10 cellular contexts compared by ENCODE assay signal in the genomic region with DNA sequence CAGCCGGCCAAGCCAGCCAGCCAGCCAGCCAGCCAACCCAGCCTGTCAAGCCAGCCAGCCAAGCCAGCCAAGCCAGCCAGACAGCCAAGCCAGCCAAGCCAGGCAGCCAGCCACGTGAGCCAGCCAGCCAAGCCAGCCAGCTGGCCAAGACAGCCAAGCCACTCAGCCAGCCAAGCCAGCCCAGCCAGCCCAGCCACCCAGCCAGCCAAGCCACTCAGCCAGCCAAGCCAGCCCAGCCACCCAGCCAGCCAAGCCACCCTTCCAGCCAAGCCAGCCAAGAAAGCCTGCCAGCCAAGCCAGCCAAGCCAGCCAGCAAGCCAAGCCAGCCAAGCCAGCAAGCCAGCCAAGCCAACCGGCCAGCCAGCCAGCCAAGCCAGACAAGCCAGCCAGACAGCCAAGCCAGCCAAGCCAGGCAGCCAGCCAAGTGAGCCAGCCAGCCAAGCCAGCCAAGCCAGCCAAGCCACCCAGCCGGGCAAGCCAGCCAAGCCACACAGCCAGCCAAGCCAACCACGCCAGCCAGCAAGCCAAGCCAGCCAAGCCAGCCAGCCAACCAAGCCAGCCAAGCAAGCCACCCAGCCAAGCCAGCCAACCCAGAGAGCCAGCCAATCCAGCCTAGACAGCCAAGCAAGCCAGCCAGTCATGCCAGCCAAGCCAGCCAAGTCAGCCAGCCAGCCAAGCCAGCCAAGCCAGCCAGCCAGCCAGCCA.
DNase-seq lines count a peak whose midpoint lies in the region; ATAC-seq, FAIRE-seq and TF ChIP-seq lines count a peak whose summit lies in the region.
"Had no signal": no experiment of that assay in that cellular context is flagged by ENCODE, and none has a peak within 500 bp of the region (broad histone marks: within the 10 kb centered on the region; RNA-seq: fewer than 3 reads in every experiment).

No MANE protein-coding gene starts in this region.

- H3K79me1 ChIP-seq in H9 (ENCODE audit: insufficient read depth, low read depth, low read length, poor library complexity, severe bottlenecking) = no peaks in the 10 kb centered on the region

- H2BK15ac ChIP-seq in H9 (ENCODE audit: low read depth, low read length) = peak overlapping the region; percentile 94; the same call in 1 of the 2 replicates

- H3K27ac Mint-ChIP-seq in H9 = no peak overlapping the region
- no peak overlapping the region for H3K27ac Mint-ChIP-seq in stimulated activated naive CD8-positive, alpha-beta T cell treated with anti-CD3 and anti-CD28 coated beads, Interleukin-15, amount 100 ng/mL, for 72 hours

- no peak overlapping the region for H3K4me3 ChIP-seq in hepatocyte

- FAIRE-seq in GM12891 (lab: Jason Lieb, UNC) = no peak

- H3K9me3 Mint-ChIP-seq in H9 = peaks cover 9% of the 10 kb centered on the region in 2 experiments
- H3K9me3 Mint-ChIP-seq in stimulated activated naive CD8-positive, alpha-beta T cell treated with anti-CD3 and anti-CD28 coated beads, Interleukin-15, amount 100 ng/mL, for 72 hours = peaks cover 0 to 3% of the 10 kb centered on the region in 2 donors

- H2AFZ ChIP-seq in H9 (ENCODE audit: low read length) = no peak overlapping the region
- H2AFZ ChIP-seq in hepatocyte = no peak overlapping the region

- no peak overlapping the region for H2BK12ac ChIP-seq in H9 (ENCODE audit: insufficient read length, low read depth, low read length)

- H3K23ac ChIP-seq in H9 (ENCODE audit: insufficient read length, low read depth, low read length) = no peak overlapping the region

- H4K91ac ChIP-seq in H9 (ENCODE audit: insufficient read length, low read depth, low read length) = no peak overlapping the region

- H3K79me2 ChIP-seq in H9 (ENCODE audit: insufficient read depth, low read length) (no peaks in the 10 kb centered on the region), hepatocyte (no peaks in the 10 kb centered on the region)

- H3K9me2 ChIP-seq in hepatocyte (replicated peaks; ENCODE audit: insufficient read depth) = no peaks in the 10 kb centered on the region

- no peak overlapping the region for H3T11ph ChIP-seq in H9 (ENCODE audit: low read length)

- no peak overlapping the region for H3K4me2 ChIP-seq in H9 (ENCODE audit: insufficient read depth, insufficient read length, low read length)
- no peak overlapping the region for H3K4me2 ChIP-seq in hepatocyte

- no peak overlapping the region for H2BK120ac ChIP-seq in H9 (ENCODE audit: low read depth, low read length, poor library complexity, severe bottlenecking)

- ATAC-seq in stimulated activated naive CD8-positive, alpha-beta T cell treated with anti-CD3 and anti-CD28 coated beads, Interleukin-15, amount 100 ng/mL, for 72 hours = no peak
- ATAC-seq in GM19455 (IDR thresholded peaks at IDR 0.05; ENCODE audit: unreplicated experiment) = no peak

- no peaks in the 10 kb centered on the region for H3K27me3 ChIP-seq in H9 (ENCODE audit: insufficient read depth, low read length)
- H3K27me3 ChIP-seq in hepatocyte = no peaks in the 10 kb centered on the region

- TF ChIP-seq CTCF in H9 (conservative IDR thresholded peaks at IDR 0.05) (no peak), hepatocyte (IDR thresholded peaks at IDR 0.05; ENCODE audit: poor library complexity) (no peak)

- H3K56ac ChIP-seq in H9 (ENCODE audit: insufficient read length, low read depth, low read length) = no peak overlapping the region

- no peak overlapping the region for H2BK20ac ChIP-seq in H9 (ENCODE audit: low read depth, low read length, poor library complexity, severe bottlenecking)

- H3K27ac ChIP-seq in H9 (ENCODE audit: insufficient read length, low read depth, low read length) (no peak overlapping the region), hepatocyte (no peak overlapping the region)
- H3K27ac ChIP-seq: epithelial cell of prostate had no signal

- H3K18ac ChIP-seq in H9 (ENCODE audit: insufficient read length, low read depth, low read length) = no peak overlapping the region

- DNase-seq in H9 (peak; percentile 83), hepatocyte (ENCODE audit: low spot score) (peak; percentile 91), GM12891 (ENCODE audit: insufficient read length, low spot score) (no peak), NCI-H1417 (lab: John Stamatoyannopoulos, UW) (no peak), AG08395 (ENCODE audit: low spot score) (no peak)
- DNase-seq in activated CD8-positive, alpha-beta memory T cell treated with anti-CD3 and anti-CD28 coated beads, Interleukin-2, amount 50 U/mL, for 4 hours = peak; percentile 39
- peak; percentile 17 to 28 for DNase-seq in stimulated activated naive CD8-positive, alpha-beta T cell treated with anti-CD3 and anti-CD28 coated beads, Interleukin-15, amount 100 ng/mL, for 72 hours
- DNase-seq: NCI-H2171 treated with DMSO at 0.1 percent for 48 hours had no signal

- H3K4me1 ChIP-seq in H9 (ENCODE audit: insufficient read depth, low read length) (no peaks in the 10 kb centered on the region), hepatocyte (ENCODE audit: insufficient read depth) (no peaks in the 10 kb centered on the region)

- WGBS in H9 (ENCODE audit: extremely low coverage, insufficient read length, low lambda C conversion rate) = no CpG with 5 or more reads among the region's 5 CpGs
- 63% methylated on average over 5 of the region's 5 CpGs for WGBS in hepatocyte (ENCODE audit: low lambda C conversion rate, missing lambda C conversion rate)

- H3K4me3 Mint-ChIP-seq in H9 = no peak overlapping the region
- no peak overlapping the region for H3K4me3 Mint-ChIP-seq in stimulated activated naive CD8-positive, alpha-beta T cell treated with anti-CD3 and anti-CD28 coated beads, Interleukin-15, amount 100 ng/mL, for 72 hours

- H3K36me3 Mint-ChIP-seq in H9 (ENCODE audit: insufficient read depth in 1 of 3, low read depth in 3 of 3) = peaks cover 3 to 4% (median 3%) of the 10 kb centered on the region in 3 experiments

- no peaks in the 10 kb centered on the region for H3K36me3 ChIP-seq in hepatocyte (replicated peaks; ENCODE audit: insufficient read depth, low read depth)

- no peak overlapping the region for H3K9ac ChIP-seq in H9 (ENCODE audit: extremely low read depth, insufficient read length, low read length)

- H4K8ac ChIP-seq in H9 (replicated peaks; ENCODE audit: insufficient read length, low read depth, low read length) = no peak overlapping the region

- H3K27me3 Mint-ChIP-seq in H9 (ENCODE audit: low read depth) = no peaks in the 10 kb centered on the region
- no peaks in the 10 kb centered on the region for H3K27me3 Mint-ChIP-seq in stimulated activated naive CD8-positive, alpha-beta T cell treated with anti-CD3 and anti-CD28 coated beads, Interleukin-15, amount 100 ng/mL, for 72 hours

- peak overlapping the region; percentile 19 for H4K5ac ChIP-seq in H9 (ENCODE audit: insufficient read length, low read depth, low read length)

- no peak overlapping the region for H2BK5ac ChIP-seq in H9 (ENCODE audit: insufficient read length, low read length)

- no peak overlapping the region; the same call in 1 of the 2 replicates for H3K14ac ChIP-seq in H9 (ENCODE audit: insufficient read depth, low read length)

- H4K20me1 ChIP-seq in H9 (ENCODE audit: control insufficient read depth, insufficient read depth, insufficient read length) (peaks cover 5% of the 10 kb centered on the region), hepatocyte (ENCODE audit: insufficient read depth, poor library complexity, severe bottlenecking) (no peaks in the 10 kb centered on the region)

- H2AK5ac ChIP-seq in H9 (ENCODE audit: insufficient read length, low read length) = no peak overlapping the region

- no peak for TF ChIP-seq POLR2A in GM12891 (IDR thresholded peaks at IDR 0.05; ENCODE audit: low read depth, low read length)

- H3K23me2 ChIP-seq in H9 (ENCODE audit: insufficient read length, low read depth, low read length, poor library complexity, severe bottlenecking) = peaks cover 17% of the 10 kb centered on the region

- peaks cover 79% of the 10 kb centered on the region for H3K9me3 ChIP-seq in H9 (ENCODE audit: control insufficient read depth, low read depth, low read length)
- peaks cover 64% of the 10 kb centered on the region for H3K9me3 ChIP-seq in hepatocyte (ENCODE audit: low read depth)

- H3K4me1 Mint-ChIP-seq in H9 = no peaks in the 10 kb centered on the region
- no peaks in the 10 kb centered on the region for H3K4me1 Mint-ChIP-seq in stimulated activated naive CD8-positive, alpha-beta T cell treated with anti-CD3 and anti-CD28 coated beads, Interleukin-15, amount 100 ng/mL, for 72 hours

- H3K4ac ChIP-seq in H9 (ENCODE audit: low read depth, low read length) = no peak overlapping the region

TF ChIP-seq in GM12891, 5 proteins besides CTCF, POLR2A, EP300 and RAD21:
- TF ChIP-seq POU2F2 (IDR thresholded peaks at IDR 0.05; ENCODE audit: low read depth, low read length) (no peak), TAF1 (IDR thresholded peaks at IDR 0.05; ENCODE audit: low read depth, low read length) (no peak), PAX5 (IDR thresholded peaks at IDR 0.05; ENCODE audit: insufficient read depth, low read length, severe bottlenecking) (no peak), POLR2AphosphoS5 (IDR thresholded peaks at IDR 0.05; ENCODE audit: low read depth, low read length) (no peak), SPI1 (IDR thresholded peaks at IDR 0.05; ENCODE audit: low read depth, low read length) (no peak)
TF ChIP-seq in GM12891: peak in this region for 0.

Comparison
In these comparisons a context has a peak if more than half of its experiments do, and no peak if none do; other contexts are left out.
1. DNase-seq: peak in H9 (single experiment), activated CD8-positive, alpha-beta memory T cell treated with anti-CD3 and anti-CD28 coated beads, Interleukin-2, amount 50 U/mL, for 4 hours (single experiment), hepatocyte (single experiment) and stimulated activated naive CD8-positive, alpha-beta T cell treated with anti-CD3 and anti-CD28 coated beads, Interleukin-15, amount 100 ng/mL, for 72 hours (2 of 2); none in GM12891 (single experiment), NCI-H1417 (0 of 3) and AG08395 (single experiment).